In the genomic region with DNA sequence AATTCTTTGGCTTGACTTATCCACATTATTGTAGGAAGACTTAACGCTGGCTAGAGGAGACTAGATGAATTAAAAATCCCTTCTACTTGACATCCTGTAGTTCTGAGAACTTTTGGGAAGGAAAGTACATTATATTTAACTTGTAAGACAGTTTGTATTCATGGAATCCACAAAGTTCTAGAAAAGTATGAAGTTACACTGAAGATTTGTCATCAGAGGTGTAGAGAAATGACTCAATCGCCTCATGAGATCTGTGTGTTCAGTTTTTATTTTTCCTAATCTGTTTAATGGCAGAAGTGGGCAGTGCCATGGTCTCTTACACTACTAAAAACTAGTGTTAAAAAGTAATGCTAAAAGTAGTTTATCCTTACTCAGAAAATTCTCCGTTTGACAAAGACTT, we compare ENCODE assay signal across 29 cellular contexts.
"Had no signal": no experiment of that assay in that cellular context is flagged by ENCODE, and none has a peak within 500 bp of the region (broad histone marks: within the 10 kb centered on the region; RNA-seq: fewer than 3 reads in every experiment).

No MANE protein-coding gene starts in this region.

- H3K27ac ChIP-seq: neural progenitor cell, ovary, parathyroid adenoma, psoas muscle, right lobe of liver, sigmoid colon, skin epidermis, spleen, suprapubic skin, testis, tibial artery, transverse colon, upper lobe of left lung, vagina had no signal

- H3K9ac ChIP-seq: neural progenitor cell, parathyroid adenoma had no signal

- H3K4me2 ChIP-seq: neural progenitor cell, smooth muscle cell had no signal

- H3K4me3 ChIP-seq: neural progenitor cell, ovary, psoas muscle, right lobe of liver, sigmoid colon, skin epidermis, smooth muscle cell, spleen, suprapubic skin, testis, tibial artery, transverse colon, upper lobe of left lung, vagina had no signal

- H3K27me3 ChIP-seq: ovary, right lobe of liver, sigmoid colon, suprapubic skin, testis, tibial artery, upper lobe of left lung, vagina had no signal

- H3K9me3 ChIP-seq: ovary, psoas muscle, right lobe of liver, sigmoid colon, spleen, suprapubic skin, testis, tibial artery, transverse colon, upper lobe of left lung, vagina had no signal

- H3K36me3 ChIP-seq: neural progenitor cell, ovary, right lobe of liver, sigmoid colon, spleen, suprapubic skin, tibial artery, transverse colon, upper lobe of left lung, vagina had no signal

- DNase-seq: naive thymus-derived CD4-positive, alpha-beta T cell; natural killer cell; occipital lobe; ovary; posterior cingulate gyrus; psoas muscle; right cardiac atrium; right lobe of liver; sigmoid colon; spleen; stimulated activated CD4-positive, alpha-beta T cell treated with anti-CD3 and anti-CD28 coated beads, Interleukin-12 subunit alpha, Interleukin-12 subunit beta, amount 100 ng/mL, for 4 hours; stimulated activated CD4-positive, alpha-beta T cell treated with anti-CD3 and anti-CD28 coated beads, Interleukin-1b, Interleukin-23, amount 100 ng/mL, for 48 hours; stimulated activated CD4-positive, alpha-beta T cell treated with anti-CD3 and anti-CD28 coated beads, Interleukin-4, amount 100 ng/mL, for 1 hour; stimulated activated CD4-positive, alpha-beta T cell treated with anti-CD3 and anti-CD28 coated beads, Interleukin-4, amount 100 ng/mL, for 4 hours; stimulated activated CD8-positive, alpha-beta memory T cell treated with anti-CD3 and anti-CD28 coated beads, Interleukin-4, amount 100 ng/mL, for 48 hours; stimulated activated naive CD4-positive, alpha-beta T cell; stimulated activated naive CD8-positive, alpha-beta T cell treated with anti-CD3 and anti-CD28 coated beads, Interleukin-15, amount 100 ng/mL, for 72 hours; stimulated activated naive CD8-positive, alpha-beta T cell treated with anti-CD3 and anti-CD28 coated beads, Interleukin-15, Interleukin-2, amounts not matched to agents 100 U/mL and 50 U/mL, for 24 hours; substantia nigra; testis; tibial artery; transverse colon; upper lobe of left lung had no signal

- H3K79me2 ChIP-seq: parathyroid adenoma had no signal

- H2AFZ ChIP-seq: neural progenitor cell, parathyroid adenoma had no signal

- H3K4me1 ChIP-seq: neural progenitor cell, right lobe of liver, sigmoid colon, spleen, suprapubic skin, testis, tibial artery, transverse colon, upper lobe of left lung, vagina had no signal
